1 cellular context compared by ENCODE assay signal in the genomic region with DNA sequence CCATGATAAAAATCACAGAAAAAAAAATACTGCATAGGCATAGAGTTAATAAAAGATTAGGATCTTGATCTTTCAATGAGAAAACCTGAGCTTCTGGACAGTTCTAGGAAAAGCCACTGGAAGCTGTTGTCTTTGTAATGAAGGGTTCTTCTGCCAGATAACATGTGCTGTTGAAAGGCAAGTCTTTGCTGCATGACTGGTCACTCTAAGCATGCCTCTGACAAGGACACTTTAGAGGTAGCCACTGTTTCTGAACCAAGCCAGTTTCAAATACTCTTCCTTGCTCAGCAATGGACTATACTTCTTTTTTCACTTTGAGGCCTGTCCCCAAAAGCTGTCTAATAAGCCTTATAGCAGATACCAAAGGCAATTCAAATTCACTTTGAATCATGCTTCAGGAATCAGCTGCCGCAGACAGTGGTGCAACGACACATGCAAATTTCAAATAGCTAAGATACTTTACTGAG.
A peak's percentile ranks its signal among the peaks of the same experiment; 100 is the strongest.
TF ChIP-seq lines count a peak whose summit lies in the region.

No MANE protein-coding gene starts in this region.

TF ChIP-seq in K562, 482 proteins besides CTCF, POLR2A, EP300 and RAD21 (continued from another document and continues in another):
- TF ChIP-seq TEAD4 (IDR thresholded peaks at IDR 0.05; ENCODE audit: low read length) (peak; percentile 54; the same call in 1 of the 2 replicates), TEAD4 (CRISPR knock-in tag; IDR thresholded peaks at IDR 0.05; ENCODE audit: borderline replicate concordance) (no peak), FOXK2 (conservative IDR thresholded peaks at IDR 0.05 in 1 of 2, IDR thresholded peaks at IDR 0.05 in 1 of 2; ENCODE audit: low read depth in 2 of 2) (0 out of 4 replicates have a peak, but pooled peaks have one; percentile 29 to 49), CBFA2T3 (IDR thresholded peaks at IDR 0.05) (peak; percentile 47), PTTG1 (tag; IDR thresholded peaks at IDR 0.05; ENCODE audit: low read depth) (no peak), ZNF133 (CRISPR knock-in tag; IDR thresholded peaks at IDR 0.05) (no peak), TBL1XR1 (IDR thresholded peaks at IDR 0.05; ENCODE audit: low read length in 2 of 2) (0 out of 4 replicates have a peak, but pooled peaks of 1 of the 2 experiments have one; percentile 12), CCNT2 (IDR thresholded peaks at IDR 0.05; ENCODE audit: borderline replicate concordance, extremely low read depth, insufficient read length, low read depth, low read length) (peak; percentile 39), TCF3 (CRISPR knock-in tag; IDR thresholded peaks at IDR 0.05) (peak; percentile 75), E2F3 (CRISPR knock-in tag; IDR thresholded peaks at IDR 0.05) (no peak), NCOA1 (IDR thresholded peaks at IDR 0.05; ENCODE audit: low read depth) (0 out of 2 replicates have a peak, but pooled peaks have one; percentile 20), YY1 (IDR thresholded peaks at IDR 0.05; ENCODE audit: borderline replicate concordance in 1 of 3, control insufficient read depth in 1 of 3, extremely low read depth in 1 of 3, insufficient read depth in 3 of 3, insufficient read length in 1 of 3, insufficient replicate concordance in 2 of 3, low read depth in 1 of 3, low read length in 2 of 3) (no peak), ZNF695 (CRISPR knock-in tag; IDR thresholded peaks at IDR 0.05) (no peak), PCBP1 (IDR thresholded peaks at IDR 0.05; ENCODE audit: low read depth, low read length, poor library complexity, severe bottlenecking) (no peak), MEIS2 (IDR thresholded peaks at IDR 0.05; ENCODE audit: partially characterized antibody) (peak; percentile 94), NCOR1 (IDR thresholded peaks at IDR 0.05) (peak; percentile 50), DPF2 (IDR thresholded peaks at IDR 0.05) (peak; percentile 73; the same call in 1 of the 2 replicates), SMARCC2 (IDR thresholded peaks at IDR 0.05; ENCODE audit: low read depth) (peak; percentile 20; the same call in 1 of the 2 replicates), HDAC1 (IDR thresholded peaks at IDR 0.05) (peak in 1 of 2 experiments; percentile 66; a peak in 1 of 4 replicates), NR2C2 (CRISPR knock-in tag; IDR thresholded peaks at IDR 0.05) (no peak), NR2C2 (tag; IDR thresholded peaks at IDR 0.05) (peak; percentile 35; the same call in 1 of the 2 replicates), SMARCE1 (IDR thresholded peaks at IDR 0.05) (peak; percentile 71; the same call in 1 of the 2 replicates), MYC (IDR thresholded peaks at IDR 0.05; ENCODE audit: low read depth, low read length) (peak; percentile 49; the same call in 1 of the 2 replicates), MYC (CRISPR knock-in tag; IDR thresholded peaks at IDR 0.05; ENCODE audit: borderline replicate concordance, low read depth) (no peak), MECOM (CRISPR knock-in tag; IDR thresholded peaks at IDR 0.05) (peak; percentile 79; the same call in 1 of the 2 replicates), SOX6 (IDR thresholded peaks at IDR 0.05) (peak; percentile 85)
- TF ChIP-seq, protein P1, sequence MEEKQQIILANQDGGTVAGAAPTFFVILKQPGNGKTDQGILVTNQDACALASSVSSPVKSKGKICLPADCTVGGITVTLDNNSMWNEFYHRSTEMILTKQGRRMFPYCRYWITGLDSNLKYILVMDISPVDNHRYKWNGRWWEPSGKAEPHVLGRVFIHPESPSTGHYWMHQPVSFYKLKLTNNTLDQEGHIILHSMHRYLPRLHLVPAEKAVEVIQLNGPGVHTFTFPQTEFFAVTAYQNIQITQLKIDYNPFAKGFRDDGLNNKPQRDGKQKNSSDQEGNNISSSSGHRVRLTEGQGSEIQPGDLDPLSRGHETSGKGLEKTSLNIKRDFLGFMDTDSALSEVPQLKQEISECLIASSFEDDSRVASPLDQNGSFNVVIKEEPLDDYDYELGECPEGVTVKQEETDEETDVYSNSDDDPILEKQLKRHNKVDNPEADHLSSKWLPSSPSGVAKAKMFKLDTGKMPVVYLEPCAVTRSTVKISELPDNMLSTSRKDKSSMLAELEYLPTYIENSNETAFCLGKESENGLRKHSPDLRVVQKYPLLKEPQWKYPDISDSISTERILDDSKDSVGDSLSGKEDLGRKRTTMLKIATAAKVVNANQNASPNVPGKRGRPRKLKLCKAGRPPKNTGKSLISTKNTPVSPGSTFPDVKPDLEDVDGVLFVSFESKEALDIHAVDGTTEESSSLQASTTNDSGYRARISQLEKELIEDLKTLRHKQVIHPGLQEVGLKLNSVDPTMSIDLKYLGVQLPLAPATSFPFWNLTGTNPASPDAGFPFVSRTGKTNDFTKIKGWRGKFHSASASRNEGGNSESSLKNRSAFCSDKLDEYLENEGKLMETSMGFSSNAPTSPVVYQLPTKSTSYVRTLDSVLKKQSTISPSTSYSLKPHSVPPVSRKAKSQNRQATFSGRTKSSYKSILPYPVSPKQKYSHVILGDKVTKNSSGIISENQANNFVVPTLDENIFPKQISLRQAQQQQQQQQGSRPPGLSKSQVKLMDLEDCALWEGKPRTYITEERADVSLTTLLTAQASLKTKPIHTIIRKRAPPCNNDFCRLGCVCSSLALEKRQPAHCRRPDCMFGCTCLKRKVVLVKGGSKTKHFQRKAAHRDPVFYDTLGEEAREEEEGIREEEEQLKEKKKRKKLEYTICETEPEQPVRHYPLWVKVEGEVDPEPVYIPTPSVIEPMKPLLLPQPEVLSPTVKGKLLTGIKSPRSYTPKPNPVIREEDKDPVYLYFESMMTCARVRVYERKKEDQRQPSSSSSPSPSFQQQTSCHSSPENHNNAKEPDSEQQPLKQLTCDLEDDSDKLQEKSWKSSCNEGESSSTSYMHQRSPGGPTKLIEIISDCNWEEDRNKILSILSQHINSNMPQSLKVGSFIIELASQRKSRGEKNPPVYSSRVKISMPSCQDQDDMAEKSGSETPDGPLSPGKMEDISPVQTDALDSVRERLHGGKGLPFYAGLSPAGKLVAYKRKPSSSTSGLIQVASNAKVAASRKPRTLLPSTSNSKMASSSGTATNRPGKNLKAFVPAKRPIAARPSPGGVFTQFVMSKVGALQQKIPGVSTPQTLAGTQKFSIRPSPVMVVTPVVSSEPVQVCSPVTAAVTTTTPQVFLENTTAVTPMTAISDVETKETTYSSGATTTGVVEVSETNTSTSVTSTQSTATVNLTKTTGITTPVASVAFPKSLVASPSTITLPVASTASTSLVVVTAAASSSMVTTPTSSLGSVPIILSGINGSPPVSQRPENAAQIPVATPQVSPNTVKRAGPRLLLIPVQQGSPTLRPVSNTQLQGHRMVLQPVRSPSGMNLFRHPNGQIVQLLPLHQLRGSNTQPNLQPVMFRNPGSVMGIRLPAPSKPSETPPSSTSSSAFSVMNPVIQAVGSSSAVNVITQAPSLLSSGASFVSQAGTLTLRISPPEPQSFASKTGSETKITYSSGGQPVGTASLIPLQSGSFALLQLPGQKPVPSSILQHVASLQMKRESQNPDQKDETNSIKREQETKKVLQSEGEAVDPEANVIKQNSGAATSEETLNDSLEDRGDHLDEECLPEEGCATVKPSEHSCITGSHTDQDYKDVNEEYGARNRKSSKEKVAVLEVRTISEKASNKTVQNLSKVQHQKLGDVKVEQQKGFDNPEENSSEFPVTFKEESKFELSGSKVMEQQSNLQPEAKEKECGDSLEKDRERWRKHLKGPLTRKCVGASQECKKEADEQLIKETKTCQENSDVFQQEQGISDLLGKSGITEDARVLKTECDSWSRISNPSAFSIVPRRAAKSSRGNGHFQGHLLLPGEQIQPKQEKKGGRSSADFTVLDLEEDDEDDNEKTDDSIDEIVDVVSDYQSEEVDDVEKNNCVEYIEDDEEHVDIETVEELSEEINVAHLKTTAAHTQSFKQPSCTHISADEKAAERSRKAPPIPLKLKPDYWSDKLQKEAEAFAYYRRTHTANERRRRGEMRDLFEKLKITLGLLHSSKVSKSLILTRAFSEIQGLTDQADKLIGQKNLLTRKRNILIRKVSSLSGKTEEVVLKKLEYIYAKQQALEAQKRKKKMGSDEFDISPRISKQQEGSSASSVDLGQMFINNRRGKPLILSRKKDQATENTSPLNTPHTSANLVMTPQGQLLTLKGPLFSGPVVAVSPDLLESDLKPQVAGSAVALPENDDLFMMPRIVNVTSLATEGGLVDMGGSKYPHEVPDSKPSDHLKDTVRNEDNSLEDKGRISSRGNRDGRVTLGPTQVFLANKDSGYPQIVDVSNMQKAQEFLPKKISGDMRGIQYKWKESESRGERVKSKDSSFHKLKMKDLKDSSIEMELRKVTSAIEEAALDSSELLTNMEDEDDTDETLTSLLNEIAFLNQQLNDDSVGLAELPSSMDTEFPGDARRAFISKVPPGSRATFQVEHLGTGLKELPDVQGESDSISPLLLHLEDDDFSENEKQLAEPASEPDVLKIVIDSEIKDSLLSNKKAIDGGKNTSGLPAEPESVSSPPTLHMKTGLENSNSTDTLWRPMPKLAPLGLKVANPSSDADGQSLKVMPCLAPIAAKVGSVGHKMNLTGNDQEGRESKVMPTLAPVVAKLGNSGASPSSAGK (IDR thresholded peaks at IDR 0.05) = peak; percentile 39; the same call in 1 of the 2 replicates
- TF ChIP-seq, protein P2, sequence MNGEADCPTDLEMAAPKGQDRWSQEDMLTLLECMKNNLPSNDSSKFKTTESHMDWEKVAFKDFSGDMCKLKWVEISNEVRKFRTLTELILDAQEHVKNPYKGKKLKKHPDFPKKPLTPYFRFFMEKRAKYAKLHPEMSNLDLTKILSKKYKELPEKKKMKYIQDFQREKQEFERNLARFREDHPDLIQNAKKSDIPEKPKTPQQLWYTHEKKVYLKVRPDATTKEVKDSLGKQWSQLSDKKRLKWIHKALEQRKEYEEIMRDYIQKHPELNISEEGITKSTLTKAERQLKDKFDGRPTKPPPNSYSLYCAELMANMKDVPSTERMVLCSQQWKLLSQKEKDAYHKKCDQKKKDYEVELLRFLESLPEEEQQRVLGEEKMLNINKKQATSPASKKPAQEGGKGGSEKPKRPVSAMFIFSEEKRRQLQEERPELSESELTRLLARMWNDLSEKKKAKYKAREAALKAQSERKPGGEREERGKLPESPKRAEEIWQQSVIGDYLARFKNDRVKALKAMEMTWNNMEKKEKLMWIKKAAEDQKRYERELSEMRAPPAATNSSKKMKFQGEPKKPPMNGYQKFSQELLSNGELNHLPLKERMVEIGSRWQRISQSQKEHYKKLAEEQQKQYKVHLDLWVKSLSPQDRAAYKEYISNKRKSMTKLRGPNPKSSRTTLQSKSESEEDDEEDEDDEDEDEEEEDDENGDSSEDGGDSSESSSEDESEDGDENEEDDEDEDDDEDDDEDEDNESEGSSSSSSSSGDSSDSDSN (IDR thresholded peaks at IDR 0.05; ENCODE audit: borderline replicate concordance in 1 of 2, low read depth in 2 of 2, low read length in 2 of 2) = no peak
- TF ChIP-seq, protein P3, sequence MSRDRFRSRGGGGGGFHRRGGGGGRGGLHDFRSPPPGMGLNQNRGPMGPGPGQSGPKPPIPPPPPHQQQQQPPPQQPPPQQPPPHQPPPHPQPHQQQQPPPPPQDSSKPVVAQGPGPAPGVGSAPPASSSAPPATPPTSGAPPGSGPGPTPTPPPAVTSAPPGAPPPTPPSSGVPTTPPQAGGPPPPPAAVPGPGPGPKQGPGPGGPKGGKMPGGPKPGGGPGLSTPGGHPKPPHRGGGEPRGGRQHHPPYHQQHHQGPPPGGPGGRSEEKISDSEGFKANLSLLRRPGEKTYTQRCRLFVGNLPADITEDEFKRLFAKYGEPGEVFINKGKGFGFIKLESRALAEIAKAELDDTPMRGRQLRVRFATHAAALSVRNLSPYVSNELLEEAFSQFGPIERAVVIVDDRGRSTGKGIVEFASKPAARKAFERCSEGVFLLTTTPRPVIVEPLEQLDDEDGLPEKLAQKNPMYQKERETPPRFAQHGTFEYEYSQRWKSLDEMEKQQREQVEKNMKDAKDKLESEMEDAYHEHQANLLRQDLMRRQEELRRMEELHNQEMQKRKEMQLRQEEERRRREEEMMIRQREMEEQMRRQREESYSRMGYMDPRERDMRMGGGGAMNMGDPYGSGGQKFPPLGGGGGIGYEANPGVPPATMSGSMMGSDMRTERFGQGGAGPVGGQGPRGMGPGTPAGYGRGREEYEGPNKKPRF (IDR thresholded peaks at IDR 0.05; ENCODE audit: low read depth, low read length) = no peak
- TF ChIP-seq, protein P4, sequence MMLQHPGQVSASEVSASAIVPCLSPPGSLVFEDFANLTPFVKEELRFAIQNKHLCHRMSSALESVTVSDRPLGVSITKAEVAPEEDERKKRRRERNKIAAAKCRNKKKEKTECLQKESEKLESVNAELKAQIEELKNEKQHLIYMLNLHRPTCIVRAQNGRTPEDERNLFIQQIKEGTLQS (IDR thresholded peaks at IDR 0.05) = no peak
- TF ChIP-seq, protein P4 (CRISPR knock-in tag; conservative IDR thresholded peaks at IDR 0.05) = no peak
- TF ChIP-seq, protein P5, sequence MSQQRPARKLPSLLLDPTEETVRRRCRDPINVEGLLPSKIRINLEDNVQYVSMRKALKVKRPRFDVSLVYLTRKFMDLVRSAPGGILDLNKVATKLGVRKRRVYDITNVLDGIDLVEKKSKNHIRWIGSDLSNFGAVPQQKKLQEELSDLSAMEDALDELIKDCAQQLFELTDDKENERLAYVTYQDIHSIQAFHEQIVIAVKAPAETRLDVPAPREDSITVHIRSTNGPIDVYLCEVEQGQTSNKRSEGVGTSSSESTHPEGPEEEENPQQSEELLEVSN (IDR thresholded peaks at IDR 0.05; ENCODE audit: borderline replicate concordance in 1 of 2, extremely low read depth in 1 of 2, insufficient read depth in 1 of 2, insufficient read length in 1 of 2, low read depth in 1 of 2, low read length in 1 of 2, poor library complexity in 1 of 2, severe bottlenecking in 1 of 2) = peak in 1 of 2 experiments; percentile 14
- TF ChIP-seq, protein P6, sequence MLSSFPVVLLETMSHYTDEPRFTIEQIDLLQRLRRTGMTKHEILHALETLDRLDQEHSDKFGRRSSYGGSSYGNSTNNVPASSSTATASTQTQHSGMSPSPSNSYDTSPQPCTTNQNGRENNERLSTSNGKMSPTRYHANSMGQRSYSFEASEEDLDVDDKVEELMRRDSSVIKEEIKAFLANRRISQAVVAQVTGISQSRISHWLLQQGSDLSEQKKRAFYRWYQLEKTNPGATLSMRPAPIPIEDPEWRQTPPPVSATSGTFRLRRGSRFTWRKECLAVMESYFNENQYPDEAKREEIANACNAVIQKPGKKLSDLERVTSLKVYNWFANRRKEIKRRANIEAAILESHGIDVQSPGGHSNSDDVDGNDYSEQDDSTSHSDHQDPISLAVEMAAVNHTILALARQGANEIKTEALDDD (IDR thresholded peaks at IDR 0.05) = 0 out of 2 replicates have a peak, but pooled peaks have one; percentile 23
